Comparison of ENCODE assay signal across 18 cellular contexts in the genomic region with DNA sequence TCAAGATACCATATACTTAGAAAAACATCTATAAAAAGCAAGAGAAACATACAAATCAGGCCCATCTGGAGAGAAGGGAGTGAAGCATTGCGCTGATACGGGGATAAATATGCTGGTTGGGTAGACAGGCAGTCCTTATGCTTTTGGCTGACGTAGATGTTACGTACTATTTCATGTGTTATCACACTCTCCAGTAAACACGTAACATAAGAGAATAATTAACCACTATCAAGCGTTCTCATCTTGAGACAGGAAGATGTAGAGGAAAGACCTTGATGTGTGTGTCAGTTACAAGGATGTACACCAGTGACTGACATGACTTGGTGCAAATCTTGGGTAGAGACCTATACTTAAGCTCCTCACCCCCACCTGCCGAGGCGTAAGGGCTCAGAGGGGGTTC.
DNase-seq lines count a peak whose midpoint lies in the region; ATAC-seq, FAIRE-seq and TF ChIP-seq lines count a peak whose summit lies in the region.
"Had no signal": no experiment of that assay in that cellular context is flagged by ENCODE, and none has a peak within 500 bp of the region (broad histone marks: within the 10 kb centered on the region; RNA-seq: fewer than 3 reads in every experiment).

No MANE protein-coding gene starts in this region.

- H3K4me3 ChIP-seq in HepG2 (replicated peaks in 1 of 3; ENCODE audit: insufficient read depth in 1 of 3, low read depth in 2 of 3, low read length in 3 of 3) = no peak overlapping the region
- H3K4me3 ChIP-seq in right lobe of liver = no peak overlapping the region
- H3K4me3 ChIP-seq in Jurkat, Clone E6-1 (ENCODE audit: low read length) = no peak overlapping the region

- no peaks in the 10 kb centered on the region for H3K36me3 ChIP-seq in HepG2 (replicated peaks in 1 of 2; ENCODE audit: control insufficient read depth in 1 of 2, insufficient read depth in 2 of 2, low read length in 2 of 2)
- no peaks in the 10 kb centered on the region for H3K36me3 ChIP-seq in right lobe of liver

- H3K27me3 ChIP-seq in HepG2 (ENCODE audit: control insufficient read depth in 1 of 2, insufficient read depth in 2 of 2, low read length in 2 of 2) (peaks cover 0 to 21% of the 10 kb centered on the region in 2 experiments; a peak in 2 of 5 replicates), right lobe of liver (no peaks in the 10 kb centered on the region)

- H3K79me2 ChIP-seq in HepG2 (ENCODE audit: insufficient read depth, low read length) = no peaks in the 10 kb centered on the region

- no peak overlapping the region for H3K9ac ChIP-seq in HepG2 (ENCODE audit: insufficient read depth, low read depth, low read length)

- no peaks in the 10 kb centered on the region for H4K20me1 ChIP-seq in HepG2 (ENCODE audit: insufficient read depth, low read length)

- H2AFZ ChIP-seq in HepG2 (ENCODE audit: low read length) = no peak overlapping the region

- no TSS peak for BruUV-seq in HepG2 (replicated peaks; lab: Mats Ljungman, UMichigan)

- intact Hi-C loops in HepG2 (cut with micrococcal nuclease; ENCODE audit: unreplicated experiment) (no loop called here), right lobe of liver (cut with DNase I) (no loop called here)

- TF ChIP-seq POLR2A in HepG2 (IDR thresholded peaks at IDR 0.05; ENCODE audit: insufficient read depth in 1 of 2, low read depth in 2 of 2, low read length in 2 of 2) (no peak), right lobe of liver (IDR thresholded peaks at IDR 0.05) (no peak)

- TF ChIP-seq EP300 in HepG2 (IDR thresholded peaks at IDR 0.05; ENCODE audit: low read depth in 2 of 2, low read length in 2 of 2) = no peak
- no peak for TF ChIP-seq EP300 in HepG2 (CRISPR knock-in tag; IDR thresholded peaks at IDR 0.05; ENCODE audit: borderline replicate concordance)

- TF ChIP-seq CTCF in HepG2 (CRISPR knock-in tag; IDR thresholded peaks at IDR 0.05) (no peak), right lobe of liver (IDR thresholded peaks at IDR 0.05) (no peak)

- H3K27ac ChIP-seq in HepG2 (ENCODE audit: extremely low read length, insufficient read depth, low read length) (no peak overlapping the region), right lobe of liver (no peak overlapping the region)

- no peak overlapping the region for H3K4me2 ChIP-seq in HepG2 (ENCODE audit: low read depth, low read length)

- POLR2A ChIA-PET in HepG2 (lab: Yijun Ruan, JAX) = no interaction called here

- ATAC-seq in HepG2 (no peak), right lobe of liver (no peak)

- H3K9me3 ChIP-seq in HepG2 (ENCODE audit: low read length) (no peaks in the 10 kb centered on the region), right lobe of liver (no peaks in the 10 kb centered on the region)

- 41% methylated on average over 8 of the region's 8 CpGs for WGBS in HepG2 (ENCODE audit: low lambda C conversion rate)
- 55% methylated on average over 8 of the region's 8 CpGs for WGBS in right lobe of liver (ENCODE audit: insufficient coverage, low coverage, low lambda C conversion rate, missing lambda C conversion rate)

- DNase-seq in HepG2 (ENCODE audit: low spot score) (no peak), right lobe of liver (no peak), ecto neural progenitor cell (ENCODE audit: low spot score) (no peak), T1000 (lab: John Stamatoyannopoulos, UW) (no peak), HuH-7.5 (ENCODE audit: low spot score) (no peak)
- DNase-seq in Jurkat, Clone E6-1 (ENCODE audit: low read depth, low spot score) = peak; percentile 78
- peak; percentile 51 for DNase-seq in central memory CD4-positive, alpha-beta T cell
- peak; percentile 15 for DNase-seq in stimulated activated CD8-positive, alpha-beta memory T cell treated with anti-CD3 and anti-CD28 coated beads, Interleukin-4, amount 100 ng/mL, for 48 hours
- DNase-seq: DMS79, NCI-H1105 treated with DMSO at 0.1 percent for 48 hours, NCI-H1694, NCI-H2081 treated with DMSO at 0.1 percent for 48 hours, NCI-H510A treated with DMSO at 0.1 percent for 48 hours, NCI-H774, OCI-M1, Right ventricle myocardium superior had no signal

- FAIRE-seq in HepG2 (lab: Jason Lieb, UNC) = no peak
- FAIRE-seq: H54, HTR-8/SVneo had no signal

- no peak for TF ChIP-seq RAD21 in HepG2 (CRISPR knock-in tag; IDR thresholded peaks at IDR 0.05)

- CTCF ChIA-PET in HepG2 (lab: Yijun Ruan, JAX; ENCODE audit: low intra/inter-chr PET ratio, low total read pairs) = no interaction called here

- in situ Hi-C loops in HepG2 (cut with HindIII; ENCODE audit: extremely low pct_ligation_motif_present, low pct_unique_long_range_greater_than_20kb) = no loop called here

- H3K4me1 ChIP-seq in HepG2 (ENCODE audit: insufficient read depth, low read length) (no peaks in the 10 kb centered on the region), right lobe of liver (no peaks in the 10 kb centered on the region)

TF ChIP-seq in HepG2, 621 proteins besides CTCF, POLR2A, EP300 and RAD21:
- TF ChIP-seq EZH2 (conservative IDR thresholded peaks at IDR 0.05; ENCODE audit: low read depth, low read length) (0 out of 2 replicates have a peak, but pooled peaks have one; percentile 8), PRDM10 (CRISPR knock-in tag; IDR thresholded peaks at IDR 0.05; ENCODE audit: low read depth) (no peak)

Comparison
In these comparisons a context has a peak if more than half of its experiments do, and no peak if none do; other contexts are left out.
1. DNase-seq: peak in Jurkat, Clone E6-1 (single experiment), central memory CD4-positive, alpha-beta T cell (single experiment) and stimulated activated CD8-positive, alpha-beta memory T cell treated with anti-CD3 and anti-CD28 coated beads, Interleukin-4, amount 100 ng/mL, for 48 hours (single experiment); none in HepG2 (single experiment), right lobe of liver (0 of 3), ecto neural progenitor cell (single experiment), T1000 (single experiment) and HuH-7.5 (single experiment).